In genomic region chr10:18399158-18399557, GRCh38 we compare ENCODE assay signal across 16 cellular contexts.
A peak's percentile ranks its signal among the peaks of the same experiment; 100 is the strongest.
DNase-seq lines count a peak whose midpoint lies in the region; ATAC-seq and TF ChIP-seq lines count a peak whose summit lies in the region.
"Had no signal": no experiment of that assay in that cellular context is flagged by ENCODE, and none has a peak within 500 bp of the region (broad histone marks: within the 10 kb centered on the region; RNA-seq: fewer than 3 reads in every experiment).

No MANE protein-coding gene starts in this region.

- TF ChIP-seq CTCF in OCI-LY3 (IDR thresholded peaks at IDR 0.05; ENCODE audit: low read depth, low read length) (no peak), mammary epithelial cell (conservative IDR thresholded peaks at IDR 0.05 in 1 of 2, IDR thresholded peaks at IDR 0.05 in 1 of 2; ENCODE audit: extremely low read depth in 1 of 2, insufficient read depth in 1 of 2, low read depth in 1 of 2, low read length in 2 of 2) (no peak), esophagus muscularis mucosa (IDR thresholded peaks at IDR 0.05) (no peak)

- in situ Hi-C loops in mammary epithelial cell (cut with MboI; ENCODE audit: low sequenced_read_pairs in 2 of 2): no loop called here

- ATAC-seq in GM18873 (IDR thresholded peaks at IDR 0.05; ENCODE audit: low FRiP score, unreplicated experiment) (peak; percentile 74), GM21619 (IDR thresholded peaks at IDR 0.05; ENCODE audit: unreplicated experiment) (peak; percentile 65), HG03064 (IDR thresholded peaks at IDR 0.05; ENCODE audit: low read depth, unreplicated experiment) (peak; percentile 48)
- ATAC-seq: gastrocnemius medialis, GM23338, Right ventricle myocardium inferior had no signal

- H3K9me3 ChIP-seq in OCI-LY3 (ENCODE audit: insufficient read depth, low read length) (no peaks in the 10 kb centered on the region), mammary epithelial cell (replicated peaks; ENCODE audit: insufficient read depth, low read length) (peaks cover 3% of the 10 kb centered on the region), esophagus muscularis mucosa (no peaks in the 10 kb centered on the region)
- H3K9me3 ChIP-seq: gastrocnemius medialis, MG63, stomach had no signal

- dilution Hi-C loops in mammary epithelial cell (cut with HindIII; ENCODE audit: low sequenced_read_pairs): no loop called here

- H3K79me2 ChIP-seq in OCI-LY3 (ENCODE audit: low read length): no peaks in the 10 kb centered on the region
- no peaks in the 10 kb centered on the region for H3K79me2 ChIP-seq in mammary epithelial cell (ENCODE audit: insufficient read depth, low read length)

- TF ChIP-seq POLR2A in esophagus muscularis mucosa (IDR thresholded peaks at IDR 0.05; ENCODE audit: low read depth): no peak

- TF ChIP-seq EP300 in esophagus muscularis mucosa (IDR thresholded peaks at IDR 0.05): no peak

- H4K20me1 ChIP-seq in OCI-LY3 (ENCODE audit: insufficient read depth, low read length) (no peaks in the 10 kb centered on the region), mammary epithelial cell (ENCODE audit: insufficient read depth, low read length) (no peaks in the 10 kb centered on the region)

- peak overlapping the region; percentile 87; the same call in 1 of the 2 replicates for H3K4me3 ChIP-seq in OCI-LY3 (ENCODE audit: low read length)
- no peak overlapping the region for H3K4me3 ChIP-seq in mammary epithelial cell (replicated peaks in 1 of 3; ENCODE audit: insufficient read depth in 1 of 3, low read depth in 2 of 3, low read length in 3 of 3)
- no peak overlapping the region for H3K4me3 ChIP-seq in esophagus muscularis mucosa
- H3K4me3 ChIP-seq: gastrocnemius medialis, GM23338, MG63, stomach had no signal

- peaks cover 29% of the 10 kb centered on the region for H3K4me1 ChIP-seq in OCI-LY3 (ENCODE audit: low read length)
- H3K4me1 ChIP-seq in mammary epithelial cell (ENCODE audit: insufficient read depth, low read length): no peaks in the 10 kb centered on the region
- peaks cover 17 to 60% (median 52%) of the 10 kb centered on the region in 4 donors for H3K4me1 ChIP-seq in esophagus muscularis mucosa

- intact Hi-C loops in mammary epithelial cell (cut with micrococcal nuclease): no loop called here
- intact Hi-C loops in esophagus muscularis mucosa (cut with DNase I): no loop called here

- H3K36me3 ChIP-seq in OCI-LY3 (replicated peaks; ENCODE audit: low read depth, low read length) (no peaks in the 10 kb centered on the region), mammary epithelial cell (ENCODE audit: insufficient read depth, low read length) (no peaks in the 10 kb centered on the region), esophagus muscularis mucosa (no peaks in the 10 kb centered on the region)
- H3K36me3 ChIP-seq: gastrocnemius medialis, MG63, stomach had no signal

- H2AFZ ChIP-seq in OCI-LY3 (ENCODE audit: low read depth, low read length): no peak overlapping the region
- H2AFZ ChIP-seq in mammary epithelial cell (ENCODE audit: low read depth, low read length): no peak overlapping the region
- H2AFZ ChIP-seq: GM23338 had no signal

- CTCF ChIA-PET in mammary epithelial cell (lab: Charles Lee; ENCODE audit: low non-redundant PET): no interaction called here

- H3K4me2 ChIP-seq in OCI-LY3 (ENCODE audit: low read length): peak overlapping the region; percentile 96
- no peak overlapping the region for H3K4me2 ChIP-seq in mammary epithelial cell (ENCODE audit: insufficient read depth, low read depth, low read length)

- no peak overlapping the region for H3K9ac ChIP-seq in OCI-LY3 (ENCODE audit: low read length)
- no peak overlapping the region for H3K9ac ChIP-seq in mammary epithelial cell (ENCODE audit: insufficient read depth, low read length)

- peak overlapping the region; percentile 64; the same call in 1 of the 2 replicates for H3K27ac ChIP-seq in OCI-LY3 (ENCODE audit: low read length)
- H3K27ac ChIP-seq in mammary epithelial cell (ENCODE audit: insufficient read depth, low read depth, low read length): no peak overlapping the region
- no peak overlapping the region for H3K27ac ChIP-seq in esophagus muscularis mucosa (replicated peaks in 1 of 4)
- H3K27ac ChIP-seq: gastrocnemius medialis, stomach had no signal

- DNase-seq in mammary epithelial cell (no peak), DMS53 (lab: John Stamatoyannopoulos, UW) (no peak), esophagus muscularis mucosa (ENCODE audit: extremely low spot score) (no peak), LoVo (ENCODE audit: low spot score) (no peak)
- DNase-seq: DMS153, endodermal cell, gastrocnemius medialis, mesendoderm, MG63, stomach had no signal

- no TSS peak for BruUV-seq in mammary epithelial cell (replicated peaks; lab: Mats Ljungman, UMichigan)

- 34% methylated on average over 3 of the region's 3 CpGs for WGBS in mammary epithelial cell (ENCODE audit: low coverage, missing lambda C conversion rate)
- WGBS in esophagus muscularis mucosa: 89% methylated on average over 3 of the region's 3 CpGs

- H3K27me3 ChIP-seq in OCI-LY3 (ENCODE audit: low read depth, low read length) (peaks cover 9% of the 10 kb centered on the region; the same call in 1 of the 2 replicates), mammary epithelial cell (ENCODE audit: insufficient read depth, low read length) (no peaks in the 10 kb centered on the region), esophagus muscularis mucosa (no peaks in the 10 kb centered on the region)
- H3K27me3 ChIP-seq: MG63, stomach had no signal
